8 cellular contexts compared by ENCODE assay signal in genomic region chrX:77900688-77901087, GRCh38. TPM values are rescaled to one million over a fixed set of nuclear protein-coding genes. Genes with fewer than 3 reads are reported as not detected.
DNase-seq lines count a peak whose midpoint lies in the region; ATAC-seq and TF ChIP-seq lines count a peak whose summit lies in the region.

No MANE protein-coding gene starts in this region.

- H3K9me3 Mint-ChIP-seq in activated T-cell treated with anti-CD3 and anti-CD28 coated beads, Interleukin-2, amount 50 U/mL, for 24 hours: no peaks in the 10 kb centered on the region
- H3K9me3 Mint-ChIP-seq in activated CD4-positive, alpha-beta memory T cell treated with anti-CD3 and anti-CD28 coated beads for 36 hours: no peaks in the 10 kb centered on the region

- no peaks in the 10 kb centered on the region for H3K9me2 ChIP-seq in hepatocyte (replicated peaks; ENCODE audit: insufficient read depth)

- no peak overlapping the region for H2AFZ ChIP-seq in hepatocyte

- H3K36me3 Mint-ChIP-seq in activated T-cell treated with anti-CD3 and anti-CD28 coated beads, Interleukin-2, amount 50 U/mL, for 24 hours (ENCODE audit: low read depth): peaks cover 50% of the 10 kb centered on the region
- peaks cover 21% of the 10 kb centered on the region for H3K36me3 Mint-ChIP-seq in activated CD4-positive, alpha-beta memory T cell treated with anti-CD3 and anti-CD28 coated beads for 36 hours

- TF ChIP-seq EP300 in suprapubic skin (IDR thresholded peaks at IDR 0.05): no peak

- POLR2A ChIA-PET in activated CD4-positive, alpha-beta memory T cell treated with anti-CD3 and anti-CD28 coated beads for 36 hours (lab: Charles Lee): no interaction called here

- H3K27me3 ChIP-seq in hepatocyte (no peaks in the 10 kb centered on the region), suprapubic skin (no peaks in the 10 kb centered on the region)

- H3K27me3 Mint-ChIP-seq in activated T-cell treated with anti-CD3 and anti-CD28 coated beads, Interleukin-2, amount 50 U/mL, for 24 hours: peaks cover 1% of the 10 kb centered on the region
- no peaks in the 10 kb centered on the region for H3K27me3 Mint-ChIP-seq in activated CD4-positive, alpha-beta memory T cell treated with anti-CD3 and anti-CD28 coated beads for 36 hours

- no peaks in the 10 kb centered on the region for H4K20me1 ChIP-seq in hepatocyte (ENCODE audit: insufficient read depth, poor library complexity, severe bottlenecking)

- no peaks in the 10 kb centered on the region for H3K9me3 ChIP-seq in hepatocyte (ENCODE audit: low read depth)
- no peaks in the 10 kb centered on the region for H3K9me3 ChIP-seq in suprapubic skin

- peaks cover 34% of the 10 kb centered on the region for H3K79me2 ChIP-seq in hepatocyte

- ATAC-seq in HG03025 (IDR thresholded peaks at IDR 0.05; ENCODE audit: low FRiP score, unreplicated experiment): no peak

- DNase-seq in activated T-cell treated with anti-CD3 and anti-CD28 coated beads, Interleukin-2, amount 50 U/mL, for 24 hours: no peak
- DNase-seq in activated T-cell treated with anti-CD3 and anti-CD28 coated beads, Interleukin-2, amount 50 U/mL, for 48 hours: no peak
- no peak for DNase-seq in activated CD4-positive, alpha-beta memory T cell treated with anti-CD3 and anti-CD28 coated beads for 36 hours
- DNase-seq in hepatocyte (ENCODE audit: low spot score) (no peak), suprapubic skin (ENCODE audit: low spot score in 2 of 2) (no peak), inferior parietal cortex (ENCODE audit: extremely low spot score) (no peak), ecto neural progenitor cell (ENCODE audit: low spot score) (no peak)

- H3K4me2 ChIP-seq in hepatocyte: peak overlapping the region; percentile 78

- H3K36me3 ChIP-seq in hepatocyte (replicated peaks; ENCODE audit: insufficient read depth, low read depth) (no peaks in the 10 kb centered on the region), suprapubic skin (no peaks in the 10 kb centered on the region)

- H3K27ac Mint-ChIP-seq in activated T-cell treated with anti-CD3 and anti-CD28 coated beads, Interleukin-2, amount 50 U/mL, for 24 hours: peak overlapping the region; percentile 91
- peak overlapping the region; percentile 97 for H3K27ac Mint-ChIP-seq in activated CD4-positive, alpha-beta memory T cell treated with anti-CD3 and anti-CD28 coated beads for 36 hours

- no peaks in the 10 kb centered on the region for H3K4me1 ChIP-seq in hepatocyte (ENCODE audit: insufficient read depth)
- peaks cover 3% of the 10 kb centered on the region for H3K4me1 ChIP-seq in suprapubic skin

- CTCF ChIA-PET in activated CD4-positive, alpha-beta memory T cell treated with anti-CD3 and anti-CD28 coated beads for 36 hours (lab: Charles Lee): interaction anchor here (1.0 to 3.0 kb wide), 3 partner anchors 8 to 124 kb away, joined by 3 to 17 read pairs (median 5); partner anchors contain the start of gene ATP7A

- peaks cover 21% of the 10 kb centered on the region for H3K4me1 Mint-ChIP-seq in activated T-cell treated with anti-CD3 and anti-CD28 coated beads, Interleukin-2, amount 50 U/mL, for 24 hours (ENCODE audit: low read depth)
- peaks cover 18% of the 10 kb centered on the region for H3K4me1 Mint-ChIP-seq in activated CD4-positive, alpha-beta memory T cell treated with anti-CD3 and anti-CD28 coated beads for 36 hours (ENCODE audit: low read depth)

- peak overlapping the region; percentile 36 for H3K4me3 ChIP-seq in hepatocyte
- H3K4me3 ChIP-seq in suprapubic skin: peak overlapping the region; percentile 56

- intact Hi-C loops in activated CD4-positive, alpha-beta memory T cell treated with anti-CD3 and anti-CD28 coated beads for 36 hours (cut with micrococcal nuclease): no loop called here

- 68% methylated on average over 1 of the region's 1 CpG for WGBS in hepatocyte (ENCODE audit: low lambda C conversion rate, missing lambda C conversion rate)
- 80% methylated on average over 1 of the region's 1 CpG for WGBS in suprapubic skin

- H3K27ac ChIP-seq in hepatocyte: peak overlapping the region; percentile 86
- peak overlapping the region; percentile 89 for H3K27ac ChIP-seq in suprapubic skin

- peak overlapping the region; percentile 84 for H3K4me3 Mint-ChIP-seq in activated T-cell treated with anti-CD3 and anti-CD28 coated beads, Interleukin-2, amount 50 U/mL, for 24 hours
- peak overlapping the region; percentile 92 for H3K4me3 Mint-ChIP-seq in activated CD4-positive, alpha-beta memory T cell treated with anti-CD3 and anti-CD28 coated beads for 36 hours

- TF ChIP-seq POLR2A in suprapubic skin (IDR thresholded peaks at IDR 0.05): no peak

- TF ChIP-seq CTCF in hepatocyte (IDR thresholded peaks at IDR 0.05; ENCODE audit: poor library complexity): no peak
- no peak for TF ChIP-seq CTCF in suprapubic skin (IDR thresholded peaks at IDR 0.05)

RNA-seq across cellular contexts. Expression of gene COX7B, which starts 1.4 kb away (rescaled TPM):
- 100 to 1,000 TPM; 295 to 320 TPM for total RNA-seq in activated CD4-positive, alpha-beta memory T cell treated with anti-CD3 and anti-CD28 coated beads for 36 hours
- total RNA-seq in hepatocyte (576 and 599 TPM in 2 replicates), suprapubic skin (100 to 1,000 TPM; 215 to 403 (median 330) TPM)
- 462 and 547 TPM in 2 replicates for polyA plus RNA-seq in hepatocyte

RNA-seq across cellular contexts. Expression of gene MAGT1, which starts 5.5 kb away (rescaled TPM):
- total RNA-seq in activated CD4-positive, alpha-beta memory T cell treated with anti-CD3 and anti-CD28 coated beads for 36 hours: 10 to 100 TPM; 40.5 to 44.7 TPM
- total RNA-seq in hepatocyte: 82.3 and 88.4 TPM in 2 replicates
- 32.6 and 35.0 TPM in 2 replicates for polyA plus RNA-seq in hepatocyte
- 10 to 100 TPM; 30.8 to 45.5 (median 38.5) TPM for total RNA-seq in suprapubic skin

RNA-seq across cellular contexts. Expression of gene ATP7A, which starts 9.8 kb away (rescaled TPM):
- 1 to 10 TPM; 8.0 TPM for total RNA-seq in activated CD4-positive, alpha-beta memory T cell treated with anti-CD3 and anti-CD28 coated beads for 36 hours
- total RNA-seq in hepatocyte (11.8 and 13.0 TPM in 2 replicates), suprapubic skin (10 to 100 TPM; 19.9 to 33.2 (median 26.8) TPM)
- 3.7 and 4.0 TPM in 2 replicates for polyA plus RNA-seq in hepatocyte
